Comparison of ENCODE assay signal across 13 cellular contexts in genomic region chr13:99740261-99740979, GRCh38.
"Had no signal": no experiment of that assay in that cellular context is flagged by ENCODE, and none has a peak within 500 bp of the region (broad histone marks: within the 10 kb centered on the region; RNA-seq: fewer than 3 reads in every experiment).

No MANE protein-coding gene starts in this region.

- H3K36me3 ChIP-seq: thyroid gland had no signal

- H3K4me3 ChIP-seq: hepatocyte, skin epidermis, thyroid gland had no signal

- H3K27me3 Mint-ChIP-seq: activated CD4-positive, alpha-beta T cell treated with anti-CD3 and anti-CD28 coated beads for 36 hours; activated T-helper 17 cell treated with anti-CD3 and anti-CD28 coated beads, Interleukin-2, amount 50 U/mL, for 72 hours had no signal

- ATAC-seq: activated CD4-positive, alpha-beta T cell treated with anti-CD3 and anti-CD28 coated beads for 36 hours; activated T-helper 17 cell treated with anti-CD3 and anti-CD28 coated beads, Interleukin-2, amount 50 U/mL, for 72 hours had no signal

- H3K4me1 ChIP-seq: parathyroid adenoma had no signal

- H3K4me2 ChIP-seq: hepatocyte had no signal

- H3K27ac ChIP-seq: hepatocyte, parathyroid adenoma, skin epidermis, thyroid gland, VCaP had no signal

- H2AFZ ChIP-seq: hepatocyte, parathyroid adenoma had no signal

- H3K4me3 Mint-ChIP-seq: activated CD4-positive, alpha-beta T cell treated with anti-CD3 and anti-CD28 coated beads for 36 hours; activated naive CD4-positive, alpha-beta T cell treated with anti-CD3 and anti-CD28 coated beads for 36 hours; activated T-helper 17 cell treated with anti-CD3 and anti-CD28 coated beads, Interleukin-2, amount 50 U/mL, for 72 hours had no signal

- DNase-seq: activated CD4-positive, alpha-beta T cell treated with anti-CD3 and anti-CD28 coated beads for 36 hours; activated naive CD4-positive, alpha-beta T cell treated with anti-CD3 and anti-CD28 coated beads for 36 hours; activated T-cell treated with anti-CD3 and anti-CD28 coated beads for 4 hours; central memory CD4-positive, alpha-beta T cell; cortex of kidney; effector CD8-positive, alpha-beta T cell; T1000; thyroid gland had no signal

- H3K79me2 ChIP-seq: hepatocyte, parathyroid adenoma had no signal

- H3K9me3 Mint-ChIP-seq: activated naive CD4-positive, alpha-beta T cell treated with anti-CD3 and anti-CD28 coated beads for 36 hours; activated T-helper 17 cell treated with anti-CD3 and anti-CD28 coated beads, Interleukin-2, amount 50 U/mL, for 72 hours had no signal

- H3K4me1 Mint-ChIP-seq: activated CD4-positive, alpha-beta T cell treated with anti-CD3 and anti-CD28 coated beads for 36 hours; activated T-helper 17 cell treated with anti-CD3 and anti-CD28 coated beads, Interleukin-2, amount 50 U/mL, for 72 hours had no signal

- H3K9me3 ChIP-seq: thyroid gland had no signal

- H3K9ac ChIP-seq: parathyroid adenoma had no signal

- H3K27me3 ChIP-seq: thyroid gland had no signal

- H3K27ac Mint-ChIP-seq: activated CD4-positive, alpha-beta T cell treated with anti-CD3 and anti-CD28 coated beads for 36 hours; activated naive CD4-positive, alpha-beta T cell treated with anti-CD3 and anti-CD28 coated beads for 36 hours; activated T-helper 17 cell treated with anti-CD3 and anti-CD28 coated beads, Interleukin-2, amount 50 U/mL, for 72 hours had no signal
